In the genomic region with DNA sequence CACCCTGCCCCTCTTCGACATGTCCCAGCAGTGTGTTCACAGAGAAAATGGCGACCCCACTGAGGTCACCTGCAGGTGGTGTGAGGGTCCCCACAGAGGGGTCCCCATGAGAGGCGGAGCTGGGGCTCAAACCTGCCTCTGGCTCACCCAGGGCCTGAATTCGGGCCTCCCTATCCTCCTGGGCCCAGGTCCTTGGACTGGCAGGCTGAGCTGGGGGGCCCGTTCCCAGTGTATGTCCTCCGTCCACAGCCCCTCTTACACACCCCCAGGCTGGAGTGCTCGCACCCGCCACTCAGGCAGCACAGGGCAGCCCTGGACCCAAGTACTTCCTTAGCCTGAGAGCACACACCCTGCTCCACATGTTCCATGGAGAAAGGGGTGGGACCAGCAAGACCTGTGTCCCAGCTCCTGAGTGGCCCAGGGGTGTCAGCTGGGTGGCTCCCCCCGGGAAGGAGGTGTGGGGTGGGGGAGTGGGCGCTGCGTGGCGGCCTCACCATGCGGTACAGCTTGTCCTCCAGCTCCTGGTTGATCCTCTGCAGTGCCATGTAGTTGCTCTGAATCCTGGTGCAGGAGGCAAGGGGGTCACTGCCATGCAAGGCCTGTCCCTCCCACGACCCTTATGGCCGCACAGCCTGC, we compare ENCODE assay signal across 19 cellular contexts. TPM values are rescaled to one million over a fixed set of nuclear protein-coding genes. Genes with fewer than 3 reads are reported as not detected.
A peak's percentile ranks its signal among the peaks of the same experiment; 100 is the strongest.
DNase-seq lines count a peak whose midpoint lies in the region; ATAC-seq, FAIRE-seq and TF ChIP-seq lines count a peak whose summit lies in the region.
"Had no signal": no experiment of that assay in that cellular context is flagged by ENCODE, and none has a peak within 500 bp of the region (broad histone marks: within the 10 kb centered on the region; RNA-seq: fewer than 3 reads in every experiment).

No MANE protein-coding gene starts in this region.

- no peak overlapping the region for H4K5ac ChIP-seq in H1 (ENCODE audit: insufficient read length, low read depth, low read length)

- no peak overlapping the region for H2BK20ac ChIP-seq in H1 (ENCODE audit: low read length)

- CTCF ChIA-PET in activated CD8-positive, alpha-beta memory T cell treated with anti-CD3 and anti-CD28 coated beads, Interleukin-2, amount 10 ng/mL, durations not matched to agents 7 days and 5 days (lab: Charles Lee): interaction anchor here (2.2 to 7.5 kb wide), 4 partner anchors 101 to 160 kb away, joined by 10 to 50 read pairs (median 12); no protein-coding TSS in a partner anchor
- CTCF ChIA-PET in HCT116 (lab: Charles Lee) (no interaction called here), H1 (lab: Charles Lee; ENCODE audit: partially characterized antibody) (interaction anchor here (0.7 to 7.8 kb wide), 11 partner anchors 20 to 162 kb away, joined by 3 to 50 read pairs (median 4); no protein-coding TSS in a partner anchor)

- no peak for TF ChIP-seq POLR2A in HCT116 (IDR thresholded peaks at IDR 0.05; ENCODE audit: borderline replicate concordance, extremely low read depth, insufficient read depth, insufficient read length)
- no peak for TF ChIP-seq POLR2A in H1 (IDR thresholded peaks at IDR 0.05; ENCODE audit: control extremely low read depth in 1 of 2, low read depth in 2 of 2, low read length in 2 of 2)
- no peak for TF ChIP-seq POLR2A in transverse colon (IDR thresholded peaks at IDR 0.05)
- TF ChIP-seq POLR2A in prostate gland (IDR thresholded peaks at IDR 0.05): no peak

- peaks cover 5% of the 10 kb centered on the region; the same call in 1 of the 2 replicates for H3K23me2 ChIP-seq in H1 (ENCODE audit: low read depth, low read length)

- no peak overlapping the region for H3K18ac ChIP-seq in H1 (ENCODE audit: extremely low read depth, low read length)

- no peaks in the 10 kb centered on the region for H3K27me3 Mint-ChIP-seq in activated CD8-positive, alpha-beta memory T cell treated with anti-CD3 and anti-CD28 coated beads, Interleukin-2, amount 10 ng/mL, durations not matched to agents 7 days and 5 days

- no peak for FAIRE-seq in H1 (lab: Jason Lieb, UNC)
- FAIRE-seq: RCC 7860 had no signal

- no peaks in the 10 kb centered on the region for H3K36me3 Mint-ChIP-seq in activated CD8-positive, alpha-beta memory T cell treated with anti-CD3 and anti-CD28 coated beads, Interleukin-2, amount 10 ng/mL, durations not matched to agents 7 days and 5 days
- H3K36me3 Mint-ChIP-seq: CD14-positive monocyte had no signal

- H3K4me3 Mint-ChIP-seq in activated CD8-positive, alpha-beta memory T cell treated with anti-CD3 and anti-CD28 coated beads, Interleukin-2, amount 10 ng/mL, durations not matched to agents 7 days and 5 days: no peak overlapping the region
- H3K4me3 Mint-ChIP-seq: CD14-positive monocyte had no signal

- H3K9me3 Mint-ChIP-seq in activated CD8-positive, alpha-beta memory T cell treated with anti-CD3 and anti-CD28 coated beads, Interleukin-2, amount 10 ng/mL, durations not matched to agents 7 days and 5 days (ENCODE audit: low read depth): no peaks in the 10 kb centered on the region

- TF ChIP-seq EP300 in H1 (IDR thresholded peaks at IDR 0.05; ENCODE audit: borderline replicate concordance in 1 of 2, low read depth in 2 of 2, low read length in 2 of 2) (no peak), transverse colon (IDR thresholded peaks at IDR 0.05; ENCODE audit: low read depth) (no peak)

- no peak overlapping the region for H2BK120ac ChIP-seq in H1 (replicated peaks; ENCODE audit: low read depth, low read length)

- intact Hi-C loops in HCT116 (cut with micrococcal nuclease): loop anchor here (10.0 kb wide), 1 partner anchor 130 kb away; no protein-coding TSS in a partner anchor
- intact Hi-C loops in transverse colon (cut with DNase I; ENCODE audit: low total_unique reads): no loop called here
- intact Hi-C loops in prostate gland (cut with DNase I): no loop called here

- no peak overlapping the region for H3K4me2 ChIP-seq in HCT116 (ENCODE audit: low read length)
- no peak overlapping the region for H3K4me2 ChIP-seq in H1 (ENCODE audit: insufficient read depth in 1 of 2, low read depth in 2 of 2, low read length in 2 of 2)

- no peak overlapping the region for H3K56ac ChIP-seq in H1 (replicated peaks; ENCODE audit: insufficient read length, low read depth, low read length)

- DNase-seq in activated CD8-positive, alpha-beta memory T cell treated with anti-CD3 and anti-CD28 coated beads, Interleukin-2, amount 10 ng/mL, durations not matched to agents 7 days and 5 days: no peak
- no peak for DNase-seq in activated CD8-positive, alpha-beta memory T cell treated with anti-CD3 and anti-CD28 coated beads, Interleukin-2, amount 50 U/mL, for 4 hours
- DNase-seq in HCT116 (ENCODE audit: low read depth, low spot score): no peak
- DNase-seq in H1 (ENCODE audit: low read depth in 1 of 2, low spot score in 2 of 2): no peak
- peak; percentile 48 for DNase-seq in transverse colon
- DNase-seq in prostate gland (ENCODE audit: low spot score): no peak
- DNase-seq in GDM1 (lab: John Stamatoyannopoulos, UW): no peak
- DNase-seq: AML-193, EL, H7, Kasumi-1, NCI-H1694, NCI-H2081, NCI-H2171, NCI-H345, NCI-H524, NCI-H774 had no signal

- 0 out of 2 replicates have a peak overlapping the region, but pooled peaks have one; percentile 80 for H2BK12ac ChIP-seq in H1 (ENCODE audit: low read depth, low read length)

- no peak overlapping the region for H4K8ac ChIP-seq in H1 (ENCODE audit: extremely low read depth, insufficient read depth, low read length)

- H3K4ac ChIP-seq in H1 (replicated peaks; ENCODE audit: insufficient read length, low read depth, low read length): no peak overlapping the region

- H3K27me3 ChIP-seq in HCT116 (ENCODE audit: insufficient read depth, low read length) (no peaks in the 10 kb centered on the region), H1 (replicated peaks in 1 of 4; ENCODE audit: control insufficient read depth in 3 of 4, extremely low read depth in 1 of 4, insufficient read depth in 3 of 4, low read length in 3 of 4) (peaks cover 0 to 17% (median 8%) of the 10 kb centered on the region in 4 experiments; a peak in 5 of 7 replicates), transverse colon (no peaks in the 10 kb centered on the region), prostate gland (replicated peaks; ENCODE audit: insufficient read depth) (no peaks in the 10 kb centered on the region)

- H4K20me1 ChIP-seq in HCT116 (ENCODE audit: insufficient read depth) (no peaks in the 10 kb centered on the region), H1 (replicated peaks in 1 of 2; ENCODE audit: control insufficient read depth in 1 of 2, insufficient read depth in 2 of 2, low read length in 2 of 2) (no peaks in the 10 kb centered on the region)

- H2AFZ ChIP-seq in HCT116 (ENCODE audit: low read depth, low read length, poor library complexity, severe bottlenecking): no peak overlapping the region
- H2AFZ ChIP-seq in H1 (ENCODE audit: low read length): no peak overlapping the region

- ATAC-seq in activated CD8-positive, alpha-beta memory T cell treated with anti-CD3 and anti-CD28 coated beads, Interleukin-2, amount 10 ng/mL, durations not matched to agents 7 days and 5 days: no peak
- ATAC-seq in HCT116: no peak

- H3K14ac ChIP-seq in H1 (ENCODE audit: insufficient read length): no peak overlapping the region

- H3K23ac ChIP-seq in H1 (ENCODE audit: insufficient read length): no peak overlapping the region

- no peak overlapping the region for H2BK15ac ChIP-seq in H1 (ENCODE audit: low read length)

- H3K36me3 ChIP-seq in HCT116 (ENCODE audit: control insufficient read depth in 1 of 2, insufficient read depth in 2 of 2, low read length in 2 of 2) (no peaks in the 10 kb centered on the region), H1 (ENCODE audit: control insufficient read depth in 2 of 4, insufficient read depth in 4 of 4, low read length in 3 of 4) (no peaks in the 10 kb centered on the region), transverse colon (no peaks in the 10 kb centered on the region), prostate gland (no peaks in the 10 kb centered on the region)

- H2BK5ac ChIP-seq in H1 (ENCODE audit: low read depth, low read length): no peak overlapping the region

- H3K27ac ChIP-seq in HCT116 (ENCODE audit: low read depth, low read length) (peak overlapping the region; percentile 24; the same call in 1 of the 2 replicates), H1 (ENCODE audit: low read depth, low read length) (no peak overlapping the region), transverse colon (no peak overlapping the region), prostate gland (no peak overlapping the region)

- H3K9ac ChIP-seq in HCT116 (ENCODE audit: low read length) (no peak overlapping the region), H1 (replicated peaks in 1 of 4; ENCODE audit: extremely low read depth in 1 of 4, low read depth in 3 of 4, low read length in 3 of 4) (no peak overlapping the region)

- H4K91ac ChIP-seq in H1 (replicated peaks; ENCODE audit: insufficient read length, low read length): peak overlapping the region; percentile 25

- TF ChIP-seq CTCF in HCT116 (IDR thresholded peaks at IDR 0.05 in 2 of 3, conservative IDR thresholded peaks at IDR 0.05 in 1 of 3; ENCODE audit: borderline replicate concordance in 1 of 3, insufficient read depth in 1 of 3, low read depth in 2 of 3, low read length in 2 of 3): no peak
- no peak for TF ChIP-seq CTCF in H1 (IDR thresholded peaks at IDR 0.05; ENCODE audit: control extremely low read depth in 1 of 3, insufficient read depth in 1 of 3, low read depth in 1 of 3, low read length in 3 of 3)
- no peak for TF ChIP-seq CTCF in transverse colon (IDR thresholded peaks at IDR 0.05)
- TF ChIP-seq CTCF in prostate gland (IDR thresholded peaks at IDR 0.05): no peak

- H3K4me1 ChIP-seq in HCT116 (ENCODE audit: control insufficient read depth in 1 of 2, insufficient read depth in 2 of 2, low read length in 2 of 2): peaks cover 29 to 47% of the 10 kb centered on the region in 2 experiments
- peaks cover 6 to 13% (median 11%) of the 10 kb centered on the region in 4 experiments for H3K4me1 ChIP-seq in H1 (replicated peaks in 1 of 4; ENCODE audit: control insufficient read depth in 3 of 4, insufficient read depth in 4 of 4, low read length in 3 of 4)
- peaks cover 17 to 36% (median 25%) of the 10 kb centered on the region in 4 donors for H3K4me1 ChIP-seq in transverse colon
- H3K4me1 ChIP-seq in prostate gland (replicated peaks): peaks cover 15% of the 10 kb centered on the region

- H3K9me3 ChIP-seq in HCT116 (ENCODE audit: control insufficient read depth in 1 of 2, insufficient read depth in 1 of 2, low read depth in 1 of 2, low read length in 2 of 2) (no peaks in the 10 kb centered on the region), H1 (ENCODE audit: insufficient read depth in 2 of 2, low read depth in 1 of 2, low read length in 1 of 2) (no peaks in the 10 kb centered on the region), transverse colon (no peaks in the 10 kb centered on the region), prostate gland (no peaks in the 10 kb centered on the region)

- in situ Hi-C loops in transverse colon (cut with MboI; ENCODE audit: low pct_ligation_motif_present in 1 of 4, low pct_unique_long_range_greater_than_20kb in 1 of 4, low sequenced_read_pairs in 3 of 4): no loop called here

- peaks cover 35% of the 10 kb centered on the region for H3K4me1 Mint-ChIP-seq in activated CD8-positive, alpha-beta memory T cell treated with anti-CD3 and anti-CD28 coated beads, Interleukin-2, amount 10 ng/mL, durations not matched to agents 7 days and 5 days

- peak overlapping the region; percentile 43 for H3K27ac Mint-ChIP-seq in activated CD8-positive, alpha-beta memory T cell treated with anti-CD3 and anti-CD28 coated beads, Interleukin-2, amount 10 ng/mL, durations not matched to agents 7 days and 5 days

- no peaks in the 10 kb centered on the region for H3K79me2 ChIP-seq in HCT116 (ENCODE audit: insufficient read depth, low read length)
- H3K79me2 ChIP-seq in H1 (ENCODE audit: control insufficient read depth in 1 of 2, insufficient read depth in 2 of 2, low read length in 2 of 2): no peaks in the 10 kb centered on the region

- no peaks in the 10 kb centered on the region for H3K9me2 ChIP-seq in HCT116 (ENCODE audit: insufficient read depth)

- 87% methylated on average over 12 of the region's 15 CpGs; no CpG with 5 or more reads in 1 of the 2 experiments for WGBS in H1 (ENCODE audit: extremely low coverage in 1 of 2, insufficient coverage in 1 of 2, insufficient read length in 1 of 2, insufficient replicate concordance in 2 of 2, low coverage in 1 of 2, low lambda C conversion rate in 2 of 2, missing lambda C conversion rate in 1 of 2), 2 experiments
- 73% methylated on average over 15 of the region's 15 CpGs; no CpG with 5 or more reads in 1 of the 2 donors for WGBS in transverse colon (ENCODE audit: low coverage in 1 of 2), 2 donors
- WGBS in prostate gland: 89% methylated on average over 15 of the region's 15 CpGs

- BruUV-seq in HCT116 (replicated peaks; lab: Mats Ljungman, UMichigan): no TSS peak

- H2AK5ac ChIP-seq in H1 (ENCODE audit: low read depth, low read length): no peak overlapping the region

- TF ChIP-seq RAD21 in HCT116 (IDR thresholded peaks at IDR 0.05; ENCODE audit: low read depth) (no peak), H1 (IDR thresholded peaks at IDR 0.05 in 1 of 2, conservative IDR thresholded peaks at IDR 0.05 in 1 of 2; ENCODE audit: low read depth in 2 of 2, low read length in 2 of 2) (no peak)

- RAD21 ChIA-PET in HCT116 (lab: Charles Lee; ENCODE audit: low non-redundant PET in 1 of 2, low total read pairs in 2 of 2, uncharacterized antibody in 2 of 2, unreplicated experiment in 2 of 2): no interaction called here

- H3K4me3 ChIP-seq in HCT116 (replicated peaks in 1 of 2; ENCODE audit: low read depth in 1 of 2, low read length in 2 of 2): no peak overlapping the region
- no peak overlapping the region for H3K4me3 ChIP-seq in H1 (ENCODE audit: extremely low read depth in 1 of 4, insufficient read depth in 2 of 4, low read depth in 3 of 4, low read length in 4 of 4)
- H3K4me3 ChIP-seq in transverse colon: no peak overlapping the region
- no peak overlapping the region for H3K4me3 ChIP-seq in prostate gland

- POLR2A ChIA-PET in HCT116 (lab: Charles Lee): no interaction called here
- POLR2A ChIA-PET in H1 (lab: Charles Lee; ENCODE audit: partially characterized antibody): interaction anchor here (0.6 to 1.0 kb wide), 2 partner anchors 170 to 684 kb away, joined by 3 read pairs; a partner anchor contains a TSS

- no peaks in the 10 kb centered on the region for H3K79me1 ChIP-seq in H1 (ENCODE audit: low read depth, low read length)

RNA-seq across cellular contexts. Expression of a gene that starts 42.6 kb away (rescaled TPM):
- total RNA-seq in activated CD8-positive, alpha-beta memory T cell treated with anti-CD3 and anti-CD28 coated beads, Interleukin-2, amount 10 ng/mL, durations not matched to agents 7 days and 5 days: 1 to 10 TPM; 1.4 to 1.8 TPM
- 8.5 TPM for total RNA-seq in HCT116 (2021; ENCODE audit: unreplicated experiment)
- polyA plus RNA-seq in HCT116 (2012): 7.8 and 8.5 TPM in 2 replicates
- 2.1 and 3.0 TPM in 2 replicates for total RNA-seq in H1 (2021; fragmentation: NEBNext Ultra II Directional; extraction: Animal tissue kit (Norgen Biotek cat#: 25700))
- polyA plus RNA-seq in H1 (2011; rRNA removed): 2.9 and 3.7 TPM in 2 replicates
- 2.7 TPM for polyA plus RNA-seq in H1 (2011; cell fraction: cytosol; rRNA removed)
- polyA plus RNA-seq in H1 (2011; cell fraction: nucleus; rRNA removed): 5.0 TPM
- polyA plus RNA-seq in H1 (2012, experiment 1 of 2): 2.0 to 3.5 TPM (median 2.7 TPM) in 4 replicates
- 1.5 TPM for polyA plus RNA-seq in H1 (2012, experiment 2 of 2)
- 1.6 TPM for polyA plus RNA-seq in H1 (2013, experiment 1 of 2)
- 1.8 TPM for polyA plus RNA-seq in H1 (2013, experiment 2 of 2)
- 1.0 and 1.7 TPM in 2 replicates for polyA minus RNA-seq in H1 (2011; rRNA and poly(A)+ RNA removed)
- 1.4 TPM for polyA minus RNA-seq in H1 (2011; cell fraction: cytosol; rRNA and poly(A)+ RNA removed)
- 1.9 TPM for polyA minus RNA-seq in H1 (2011; cell fraction: nucleus; rRNA and poly(A)+ RNA removed)
- total RNA-seq in transverse colon: 1 to 10 TPM in 1 of 4 donors, under 1 TPM in 2, not detected in 1; 0.27 to 2.5 (median 0.37) TPM
- total RNA-seq in prostate gland: 1 to 10 TPM; 2.5 to 5.1 TPM
